In the genomic region with DNA sequence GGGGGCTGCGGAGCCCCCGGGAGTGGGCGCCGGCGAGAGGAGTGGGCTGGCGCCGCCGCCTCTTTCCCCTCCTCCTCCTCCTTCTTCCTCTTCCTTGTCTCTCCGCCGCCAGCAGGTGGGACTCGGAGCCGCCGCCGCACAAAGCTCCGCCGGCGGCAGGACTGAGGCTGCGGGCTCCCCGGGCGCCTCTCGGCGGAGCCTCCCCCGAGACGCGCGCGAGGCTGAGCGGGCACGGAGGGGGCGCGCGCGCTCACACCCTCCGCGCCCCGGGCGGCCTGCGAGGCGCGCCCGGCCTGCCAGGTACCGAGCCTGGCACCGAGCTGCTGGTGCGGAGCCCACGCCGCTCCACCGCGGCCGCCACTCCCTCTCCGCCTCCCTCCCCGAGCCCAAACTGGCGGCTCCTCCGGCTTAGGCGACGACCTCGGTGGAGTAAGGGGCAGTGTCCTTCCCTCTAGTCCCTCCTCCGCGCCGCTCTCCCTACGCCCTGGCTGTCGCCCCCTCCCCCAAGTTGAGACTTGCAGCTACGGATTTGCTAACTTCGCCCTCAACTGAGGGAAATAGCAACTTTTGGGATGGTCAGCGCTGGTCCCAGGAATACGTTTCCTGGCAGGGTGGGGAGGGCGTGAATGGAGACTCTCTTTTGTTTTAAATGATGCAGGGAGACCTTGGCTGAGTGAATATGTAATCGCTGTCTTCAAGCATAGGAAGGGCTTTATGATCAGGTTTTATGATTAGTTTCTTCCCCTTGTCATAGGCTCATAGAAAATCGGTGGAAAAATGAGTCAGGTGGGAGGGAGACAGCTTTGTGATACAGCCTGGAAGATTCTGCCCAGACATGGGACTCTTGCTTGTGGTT, we compare ENCODE assay signal across 8 cellular contexts.
A peak's percentile ranks its signal among the peaks of the same experiment; 100 is the strongest.
DNase-seq lines count a peak whose midpoint lies in the region; ATAC-seq and TF ChIP-seq lines count a peak whose summit lies in the region.

No MANE protein-coding gene starts in this region.

- peak; percentile 26 for DNase-seq in BE2C
- DNase-seq in RPMI8226: peak; percentile 65
- peak in 6 of 7 donors; percentile 12 to 60 (median 29) for DNase-seq in adrenal gland
- DNase-seq in NCI-H1694 (lab: John Stamatoyannopoulos, UW): no peak

- ATAC-seq in GM19035 (IDR thresholded peaks at IDR 0.05; ENCODE audit: unreplicated experiment): peak; percentile 66
- peak; percentile 82 for ATAC-seq in HG03432 (IDR thresholded peaks at IDR 0.05; ENCODE audit: unreplicated experiment)

- peak overlapping the region; percentile 28 for H3K4me3 ChIP-seq in BE2C (ENCODE audit: low read depth, low read length)
- peak overlapping the region in 2 of 4 donors; percentile 45 to 85 for H3K4me3 ChIP-seq in adrenal gland
- H3K4me3 ChIP-seq in iPS-15b (ENCODE audit: low read depth, low read length): peak overlapping the region; percentile 71
- H3K4me3 ChIP-seq in skin epidermis: peak overlapping the region; percentile 35 to 63 (median 55)

- H3K27me3 ChIP-seq in BE2C (peaks cover 37% of the 10 kb centered on the region), adrenal gland (peaks cover 4% of the 10 kb centered on the region), iPS-15b (ENCODE audit: control insufficient read depth, insufficient read depth, low read length) (peaks cover 29% of the 10 kb centered on the region)

- intact Hi-C loops in adrenal gland (cut with DNase I): no loop called here

- TF ChIP-seq CTCF in BE2C (IDR thresholded peaks at IDR 0.05; ENCODE audit: low read depth, low read length) (no peak), adrenal gland (IDR thresholded peaks at IDR 0.05) (peak in 2 of 6 experiments; percentile 10 to 13)

- no peaks in the 10 kb centered on the region; the same call in 1 of the 2 replicates for H3K9me3 ChIP-seq in BE2C
- H3K9me3 ChIP-seq in adrenal gland (replicated peaks in 1 of 3): no peaks in the 10 kb centered on the region
- H3K9me3 ChIP-seq in iPS-15b (ENCODE audit: control insufficient read depth, insufficient read depth, low read length): no peaks in the 10 kb centered on the region

- WGBS in adrenal gland, 4 donors: 2 to 5% (median 4%) methylated on average over 15 to 68 of the region's 68 CpGs

- H3K36me3 ChIP-seq in BE2C: no peaks in the 10 kb centered on the region
- H3K36me3 ChIP-seq in adrenal gland (replicated peaks in 1 of 2): no peaks in the 10 kb centered on the region
- H3K36me3 ChIP-seq in iPS-15b (ENCODE audit: control insufficient read depth, insufficient read depth, low read length): no peaks in the 10 kb centered on the region

- H3K9ac ChIP-seq in iPS-15b (ENCODE audit: low read depth, low read length): peak overlapping the region; percentile 19

- H3K27ac ChIP-seq in adrenal gland (peak overlapping the region in 2 of 5 donors; percentile 57 to 82), skin epidermis (peak overlapping the region in 17 of 21 experiments; percentile 15 to 92 (median 79))

- TF ChIP-seq POLR2A in adrenal gland (IDR thresholded peaks at IDR 0.05): no peak

- H3K4me1 ChIP-seq in BE2C: no peaks in the 10 kb centered on the region
- H3K4me1 ChIP-seq in adrenal gland (replicated peaks in 1 of 2): no peaks in the 10 kb centered on the region
- H3K4me1 ChIP-seq in iPS-15b (ENCODE audit: control insufficient read depth, insufficient read depth, low read length): peaks cover 7% of the 10 kb centered on the region
